Comparison of ENCODE assay signal across 1 cellular context in the genomic region with DNA sequence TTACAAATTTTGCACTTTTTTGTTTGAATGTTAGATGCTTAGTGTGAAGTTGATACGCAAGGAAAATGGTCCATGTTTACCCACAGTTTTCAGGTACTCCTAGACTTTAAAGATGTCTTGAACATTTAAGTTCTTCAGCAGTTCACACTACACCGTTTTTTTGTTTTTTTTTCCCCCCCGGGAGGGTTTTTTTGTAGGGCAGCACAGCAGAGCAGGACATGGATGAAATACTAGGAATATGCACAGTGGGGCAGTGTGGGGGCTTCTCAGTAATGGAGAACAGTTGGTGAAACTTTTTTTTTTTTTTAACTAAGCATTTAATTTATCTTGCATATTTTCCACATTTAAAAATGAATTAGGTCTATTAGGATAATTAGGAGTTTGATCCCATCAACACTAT.
TF ChIP-seq lines count a peak whose summit lies in the region.

No MANE protein-coding gene starts in this region.

TF ChIP-seq in K562, 482 proteins besides CTCF, POLR2A, EP300 and RAD21:
- TF ChIP-seq CBX3 (IDR thresholded peaks at IDR 0.05; ENCODE audit: borderline replicate concordance in 1 of 2, low read length in 2 of 2) (no peak), ZNF384 (IDR thresholded peaks at IDR 0.05; ENCODE audit: low read depth, low read length) (peak; percentile 67), BMI1 (IDR thresholded peaks at IDR 0.05; ENCODE audit: low read length) (no peak), SIN3B (IDR thresholded peaks at IDR 0.05; ENCODE audit: low read depth) (no peak), MBD2 (IDR thresholded peaks at IDR 0.05; ENCODE audit: borderline replicate concordance, low read depth) (no peak)
- TF ChIP-seq, protein P1, sequence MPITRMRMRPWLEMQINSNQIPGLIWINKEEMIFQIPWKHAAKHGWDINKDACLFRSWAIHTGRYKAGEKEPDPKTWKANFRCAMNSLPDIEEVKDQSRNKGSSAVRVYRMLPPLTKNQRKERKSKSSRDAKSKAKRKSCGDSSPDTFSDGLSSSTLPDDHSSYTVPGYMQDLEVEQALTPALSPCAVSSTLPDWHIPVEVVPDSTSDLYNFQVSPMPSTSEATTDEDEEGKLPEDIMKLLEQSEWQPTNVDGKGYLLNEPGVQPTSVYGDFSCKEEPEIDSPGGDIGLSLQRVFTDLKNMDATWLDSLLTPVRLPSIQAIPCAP (CRISPR knock-in tag; IDR thresholded peaks at IDR 0.05; ENCODE audit: borderline replicate concordance), result no peak
